Comparison of ENCODE assay signal across 1 cellular context in the genomic region with DNA sequence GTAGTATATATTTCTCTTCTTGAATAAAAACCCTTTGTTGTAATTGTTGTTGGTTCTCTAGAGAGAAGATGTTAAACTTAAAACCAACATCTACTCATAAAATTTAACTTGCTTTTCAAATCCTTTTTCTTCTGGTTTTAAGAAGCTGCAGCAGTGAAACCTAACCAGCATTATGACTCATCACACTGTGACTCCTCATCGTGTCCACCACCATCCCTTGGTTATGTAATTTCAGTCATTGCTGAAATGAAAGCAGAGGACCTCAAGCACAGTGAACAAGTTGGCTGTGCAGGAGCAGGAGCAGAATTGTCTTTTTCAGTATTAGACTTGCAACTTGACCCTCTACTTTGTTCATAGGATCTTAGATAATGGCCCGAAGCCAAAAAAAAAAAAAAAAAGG.
TF ChIP-seq lines count a peak whose summit lies in the region.

No MANE protein-coding gene starts in this region.

TF ChIP-seq in GM12878, 131 proteins besides CTCF, POLR2A, EP300 and RAD21 (continued from another document and continues in another):
- TF ChIP-seq NR2C1 (IDR thresholded peaks at IDR 0.05) (no peak), YY1 (IDR thresholded peaks at IDR 0.05; ENCODE audit: low read depth, low read length) (no peak), CBFB (IDR thresholded peaks at IDR 0.05; ENCODE audit: low read depth) (no peak), HDAC2 (IDR thresholded peaks at IDR 0.05) (no peak), CHD2 (IDR thresholded peaks at IDR 0.05; ENCODE audit: borderline replicate concordance, low read depth, low read length) (no peak), ZSCAN29 (IDR thresholded peaks at IDR 0.05) (no peak), NFYA (IDR thresholded peaks at IDR 0.05; ENCODE audit: borderline replicate concordance, low read depth, low read length) (no peak), PML (IDR thresholded peaks at IDR 0.05; ENCODE audit: low read length) (no peak), GATAD2B (conservative IDR thresholded peaks at IDR 0.05; ENCODE audit: low read depth) (no peak), NRF1 (conservative IDR thresholded peaks at IDR 0.05; ENCODE audit: low read depth, low read length) (no peak), FOXK2 (IDR thresholded peaks at IDR 0.05) (no peak), TAF1 (IDR thresholded peaks at IDR 0.05; ENCODE audit: borderline replicate concordance, low read depth, low read length) (no peak), SIN3A (IDR thresholded peaks at IDR 0.05; ENCODE audit: low read depth, low read length) (no peak), RCOR1 (conservative IDR thresholded peaks at IDR 0.05; ENCODE audit: low read depth, low read length) (no peak), RUNX3 (IDR thresholded peaks at IDR 0.05; ENCODE audit: low read length) (peak; percentile 89), ZNF274 (IDR thresholded peaks at IDR 0.05; ENCODE audit: insufficient read depth, insufficient read length) (no peak), EZH2 (IDR thresholded peaks at IDR 0.05; ENCODE audit: borderline replicate concordance, control insufficient read depth, low read depth, low read length) (no peak), MTA3 (IDR thresholded peaks at IDR 0.05; ENCODE audit: borderline replicate concordance, low read length) (no peak), RFX5 (IDR thresholded peaks at IDR 0.05; ENCODE audit: low read depth, low read length) (no peak), BHLHE40 (IDR thresholded peaks at IDR 0.05; ENCODE audit: borderline replicate concordance in 1 of 2, low read depth in 2 of 2, low read length in 1 of 2) (no peak), SRF (IDR thresholded peaks at IDR 0.05; ENCODE audit: low read depth in 2 of 2, low read length in 2 of 2) (0 out of 4 replicates have a peak, but pooled peaks of 1 of the 2 experiments have one; percentile 18), PAX8 (IDR thresholded peaks at IDR 0.05) (no peak), FOS (IDR thresholded peaks at IDR 0.05; ENCODE audit: borderline replicate concordance, extremely low read depth, insufficient read length) (no peak), ATF7 (IDR thresholded peaks at IDR 0.05; ENCODE audit: low read depth) (no peak), YBX1 (IDR thresholded peaks at IDR 0.05) (no peak), EED (IDR thresholded peaks at IDR 0.05; ENCODE audit: low read depth) (peak; percentile 57; the same call in 1 of the 2 replicates), SMAD1 (IDR thresholded peaks at IDR 0.05; ENCODE audit: low read depth, partially characterized antibody) (no peak), SMARCA5 (IDR thresholded peaks at IDR 0.05) (no peak), NBN (IDR thresholded peaks at IDR 0.05) (no peak), ZNF24 (IDR thresholded peaks at IDR 0.05) (no peak), NR2C2 (IDR thresholded peaks at IDR 0.05; ENCODE audit: borderline replicate concordance, control insufficient read depth, insufficient read length, low read depth) (no peak), CBX3 (IDR thresholded peaks at IDR 0.05; ENCODE audit: borderline replicate concordance, low read depth) (no peak), MYB (IDR thresholded peaks at IDR 0.05; ENCODE audit: borderline replicate concordance, low read depth, low read length) (no peak), TCF12 (IDR thresholded peaks at IDR 0.05; ENCODE audit: low read depth, low read length) (no peak), RAD51 (IDR thresholded peaks at IDR 0.05) (no peak), TCF3 (IDR thresholded peaks at IDR 0.05; ENCODE audit: borderline replicate concordance, insufficient read depth, low read depth, low read length) (no peak), MTA2 (IDR thresholded peaks at IDR 0.05; ENCODE audit: low read depth) (no peak), SPI1 (IDR thresholded peaks at IDR 0.05; ENCODE audit: borderline replicate concordance, insufficient read depth, low read depth, low read length) (no peak), TBL1XR1 (IDR thresholded peaks at IDR 0.05; ENCODE audit: low read depth, low read length) (no peak)
- TF ChIP-seq, protein P1, sequence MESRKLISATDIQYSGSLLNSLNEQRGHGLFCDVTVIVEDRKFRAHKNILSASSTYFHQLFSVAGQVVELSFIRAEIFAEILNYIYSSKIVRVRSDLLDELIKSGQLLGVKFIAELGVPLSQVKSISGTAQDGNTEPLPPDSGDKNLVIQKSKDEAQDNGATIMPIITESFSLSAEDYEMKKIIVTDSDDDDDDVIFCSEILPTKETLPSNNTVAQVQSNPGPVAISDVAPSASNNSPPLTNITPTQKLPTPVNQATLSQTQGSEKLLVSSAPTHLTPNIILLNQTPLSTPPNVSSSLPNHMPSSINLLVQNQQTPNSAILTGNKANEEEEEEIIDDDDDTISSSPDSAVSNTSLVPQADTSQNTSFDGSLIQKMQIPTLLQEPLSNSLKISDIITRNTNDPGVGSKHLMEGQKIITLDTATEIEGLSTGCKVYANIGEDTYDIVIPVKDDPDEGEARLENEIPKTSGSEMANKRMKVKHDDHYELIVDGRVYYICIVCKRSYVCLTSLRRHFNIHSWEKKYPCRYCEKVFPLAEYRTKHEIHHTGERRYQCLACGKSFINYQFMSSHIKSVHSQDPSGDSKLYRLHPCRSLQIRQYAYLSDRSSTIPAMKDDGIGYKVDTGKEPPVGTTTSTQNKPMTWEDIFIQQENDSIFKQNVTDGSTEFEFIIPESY (IDR thresholded peaks at IDR 0.05): no peak
- TF ChIP-seq, protein P2, sequence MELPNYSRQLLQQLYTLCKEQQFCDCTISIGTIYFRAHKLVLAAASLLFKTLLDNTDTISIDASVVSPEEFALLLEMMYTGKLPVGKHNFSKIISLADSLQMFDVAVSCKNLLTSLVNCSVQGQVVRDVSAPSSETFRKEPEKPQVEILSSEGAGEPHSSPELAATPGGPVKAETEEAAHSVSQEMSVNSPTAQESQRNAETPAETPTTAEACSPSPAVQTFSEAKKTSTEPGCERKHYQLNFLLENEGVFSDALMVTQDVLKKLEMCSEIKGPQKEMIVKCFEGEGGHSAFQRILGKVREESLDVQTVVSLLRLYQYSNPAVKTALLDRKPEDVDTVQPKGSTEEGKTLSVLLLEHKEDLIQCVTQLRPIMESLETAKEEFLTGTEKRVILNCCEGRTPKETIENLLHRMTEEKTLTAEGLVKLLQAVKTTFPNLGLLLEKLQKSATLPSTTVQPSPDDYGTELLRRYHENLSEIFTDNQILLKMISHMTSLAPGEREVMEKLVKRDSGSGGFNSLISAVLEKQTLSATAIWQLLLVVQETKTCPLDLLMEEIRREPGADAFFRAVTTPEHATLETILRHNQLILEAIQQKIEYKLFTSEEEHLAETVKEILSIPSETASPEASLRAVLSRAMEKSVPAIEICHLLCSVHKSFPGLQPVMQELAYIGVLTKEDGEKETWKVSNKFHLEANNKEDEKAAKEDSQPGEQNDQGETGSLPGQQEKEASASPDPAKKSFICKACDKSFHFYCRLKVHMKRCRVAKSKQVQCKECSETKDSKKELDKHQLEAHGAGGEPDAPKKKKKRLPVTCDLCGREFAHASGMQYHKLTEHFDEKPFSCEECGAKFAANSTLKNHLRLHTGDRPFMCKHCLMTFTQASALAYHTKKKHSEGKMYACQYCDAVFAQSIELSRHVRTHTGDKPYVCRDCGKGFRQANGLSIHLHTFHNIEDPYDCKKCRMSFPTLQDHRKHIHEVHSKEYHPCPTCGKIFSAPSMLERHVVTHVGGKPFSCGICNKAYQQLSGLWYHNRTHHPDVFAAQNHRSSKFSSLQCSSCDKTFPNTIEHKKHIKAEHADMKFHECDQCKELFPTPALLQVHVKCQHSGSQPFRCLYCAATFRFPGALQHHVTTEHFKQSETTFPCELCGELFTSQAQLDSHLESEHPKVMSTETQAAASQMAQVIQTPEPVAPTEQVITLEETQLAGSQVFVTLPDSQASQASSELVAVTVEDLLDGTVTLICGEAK (IDR thresholded peaks at IDR 0.05; ENCODE audit: borderline replicate concordance): no peak
- TF ChIP-seq, protein P3, sequence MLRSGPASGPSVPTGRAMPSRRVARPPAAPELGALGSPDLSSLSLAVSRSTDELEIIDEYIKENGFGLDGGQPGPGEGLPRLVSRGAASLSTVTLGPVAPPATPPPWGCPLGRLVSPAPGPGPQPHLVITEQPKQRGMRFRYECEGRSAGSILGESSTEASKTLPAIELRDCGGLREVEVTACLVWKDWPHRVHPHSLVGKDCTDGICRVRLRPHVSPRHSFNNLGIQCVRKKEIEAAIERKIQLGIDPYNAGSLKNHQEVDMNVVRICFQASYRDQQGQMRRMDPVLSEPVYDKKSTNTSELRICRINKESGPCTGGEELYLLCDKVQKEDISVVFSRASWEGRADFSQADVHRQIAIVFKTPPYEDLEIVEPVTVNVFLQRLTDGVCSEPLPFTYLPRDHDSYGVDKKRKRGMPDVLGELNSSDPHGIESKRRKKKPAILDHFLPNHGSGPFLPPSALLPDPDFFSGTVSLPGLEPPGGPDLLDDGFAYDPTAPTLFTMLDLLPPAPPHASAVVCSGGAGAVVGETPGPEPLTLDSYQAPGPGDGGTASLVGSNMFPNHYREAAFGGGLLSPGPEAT (IDR thresholded peaks at IDR 0.05; ENCODE audit: low read depth): no peak
- TF ChIP-seq, protein P4, sequence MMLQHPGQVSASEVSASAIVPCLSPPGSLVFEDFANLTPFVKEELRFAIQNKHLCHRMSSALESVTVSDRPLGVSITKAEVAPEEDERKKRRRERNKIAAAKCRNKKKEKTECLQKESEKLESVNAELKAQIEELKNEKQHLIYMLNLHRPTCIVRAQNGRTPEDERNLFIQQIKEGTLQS (IDR thresholded peaks at IDR 0.05; ENCODE audit: borderline replicate concordance, extremely low read depth, low read depth, low read length): no peak
- TF ChIP-seq, protein P5, sequence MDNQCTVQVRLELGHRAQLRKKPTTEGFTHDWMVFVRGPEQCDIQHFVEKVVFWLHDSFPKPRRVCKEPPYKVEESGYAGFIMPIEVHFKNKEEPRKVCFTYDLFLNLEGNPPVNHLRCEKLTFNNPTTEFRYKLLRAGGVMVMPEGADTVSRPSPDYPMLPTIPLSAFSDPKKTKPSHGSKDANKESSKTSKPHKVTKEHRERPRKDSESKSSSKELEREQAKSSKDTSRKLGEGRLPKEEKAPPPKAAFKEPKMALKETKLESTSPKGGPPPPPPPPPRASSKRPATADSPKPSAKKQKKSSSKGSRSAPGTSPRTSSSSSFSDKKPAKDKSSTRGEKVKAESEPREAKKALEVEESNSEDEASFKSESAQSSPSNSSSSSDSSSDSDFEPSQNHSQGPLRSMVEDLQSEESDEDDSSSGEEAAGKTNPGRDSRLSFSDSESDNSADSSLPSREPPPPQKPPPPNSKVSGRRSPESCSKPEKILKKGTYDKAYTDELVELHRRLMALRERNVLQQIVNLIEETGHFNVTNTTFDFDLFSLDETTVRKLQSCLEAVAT (IDR thresholded peaks at IDR 0.05): no peak
- TF ChIP-seq, protein P6, sequence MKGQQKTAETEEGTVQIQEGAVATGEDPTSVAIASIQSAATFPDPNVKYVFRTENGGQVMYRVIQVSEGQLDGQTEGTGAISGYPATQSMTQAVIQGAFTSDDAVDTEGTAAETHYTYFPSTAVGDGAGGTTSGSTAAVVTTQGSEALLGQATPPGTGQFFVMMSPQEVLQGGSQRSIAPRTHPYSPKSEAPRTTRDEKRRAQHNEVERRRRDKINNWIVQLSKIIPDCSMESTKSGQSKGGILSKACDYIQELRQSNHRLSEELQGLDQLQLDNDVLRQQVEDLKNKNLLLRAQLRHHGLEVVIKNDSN (IDR thresholded peaks at IDR 0.05; ENCODE audit: borderline replicate concordance, extremely low read length, insufficient read depth, low read depth, low read length): no peak
- TF ChIP-seq, protein P7, sequence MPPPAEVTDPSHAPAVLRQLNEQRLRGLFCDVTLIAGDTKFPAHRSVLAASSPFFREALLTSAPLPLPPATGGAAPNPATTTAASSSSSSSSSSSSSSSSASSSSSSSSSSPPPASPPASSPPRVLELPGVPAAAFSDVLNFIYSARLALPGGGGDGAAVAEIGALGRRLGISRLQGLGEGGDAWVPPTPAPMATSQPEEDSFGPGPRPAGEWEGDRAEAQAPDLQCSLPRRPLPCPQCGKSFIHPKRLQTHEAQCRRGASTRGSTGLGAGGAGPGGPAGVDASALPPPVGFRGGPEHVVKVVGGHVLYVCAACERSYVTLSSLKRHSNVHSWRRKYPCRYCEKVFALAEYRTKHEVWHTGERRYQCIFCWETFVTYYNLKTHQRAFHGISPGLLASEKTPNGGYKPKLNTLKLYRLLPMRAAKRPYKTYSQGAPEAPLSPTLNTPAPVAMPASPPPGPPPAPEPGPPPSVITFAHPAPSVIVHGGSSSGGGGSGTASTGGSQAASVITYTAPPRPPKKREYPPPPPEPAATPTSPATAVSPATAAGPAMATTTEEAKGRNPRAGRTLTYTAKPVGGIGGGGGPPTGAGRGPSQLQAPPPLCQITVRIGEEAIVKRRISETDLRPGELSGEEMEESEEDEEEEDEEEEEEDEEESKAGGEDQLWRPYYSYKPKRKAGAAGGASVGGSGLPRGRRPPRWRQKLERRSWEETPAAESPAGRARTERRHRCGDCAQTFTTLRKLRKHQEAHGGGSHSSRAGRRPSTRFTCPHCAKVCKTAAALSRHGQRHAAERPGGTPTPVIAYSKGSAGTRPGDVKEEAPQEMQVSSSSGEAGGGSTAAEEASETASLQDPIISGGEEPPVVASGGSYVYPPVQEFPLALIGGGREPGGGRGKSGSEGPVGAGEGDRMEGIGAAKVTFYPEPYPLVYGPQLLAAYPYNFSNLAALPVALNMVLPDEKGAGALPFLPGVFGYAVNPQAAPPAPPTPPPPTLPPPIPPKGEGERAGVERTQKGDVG (CRISPR knock-in tag; IDR thresholded peaks at IDR 0.05): no peak
- TF ChIP-seq, protein P8, sequence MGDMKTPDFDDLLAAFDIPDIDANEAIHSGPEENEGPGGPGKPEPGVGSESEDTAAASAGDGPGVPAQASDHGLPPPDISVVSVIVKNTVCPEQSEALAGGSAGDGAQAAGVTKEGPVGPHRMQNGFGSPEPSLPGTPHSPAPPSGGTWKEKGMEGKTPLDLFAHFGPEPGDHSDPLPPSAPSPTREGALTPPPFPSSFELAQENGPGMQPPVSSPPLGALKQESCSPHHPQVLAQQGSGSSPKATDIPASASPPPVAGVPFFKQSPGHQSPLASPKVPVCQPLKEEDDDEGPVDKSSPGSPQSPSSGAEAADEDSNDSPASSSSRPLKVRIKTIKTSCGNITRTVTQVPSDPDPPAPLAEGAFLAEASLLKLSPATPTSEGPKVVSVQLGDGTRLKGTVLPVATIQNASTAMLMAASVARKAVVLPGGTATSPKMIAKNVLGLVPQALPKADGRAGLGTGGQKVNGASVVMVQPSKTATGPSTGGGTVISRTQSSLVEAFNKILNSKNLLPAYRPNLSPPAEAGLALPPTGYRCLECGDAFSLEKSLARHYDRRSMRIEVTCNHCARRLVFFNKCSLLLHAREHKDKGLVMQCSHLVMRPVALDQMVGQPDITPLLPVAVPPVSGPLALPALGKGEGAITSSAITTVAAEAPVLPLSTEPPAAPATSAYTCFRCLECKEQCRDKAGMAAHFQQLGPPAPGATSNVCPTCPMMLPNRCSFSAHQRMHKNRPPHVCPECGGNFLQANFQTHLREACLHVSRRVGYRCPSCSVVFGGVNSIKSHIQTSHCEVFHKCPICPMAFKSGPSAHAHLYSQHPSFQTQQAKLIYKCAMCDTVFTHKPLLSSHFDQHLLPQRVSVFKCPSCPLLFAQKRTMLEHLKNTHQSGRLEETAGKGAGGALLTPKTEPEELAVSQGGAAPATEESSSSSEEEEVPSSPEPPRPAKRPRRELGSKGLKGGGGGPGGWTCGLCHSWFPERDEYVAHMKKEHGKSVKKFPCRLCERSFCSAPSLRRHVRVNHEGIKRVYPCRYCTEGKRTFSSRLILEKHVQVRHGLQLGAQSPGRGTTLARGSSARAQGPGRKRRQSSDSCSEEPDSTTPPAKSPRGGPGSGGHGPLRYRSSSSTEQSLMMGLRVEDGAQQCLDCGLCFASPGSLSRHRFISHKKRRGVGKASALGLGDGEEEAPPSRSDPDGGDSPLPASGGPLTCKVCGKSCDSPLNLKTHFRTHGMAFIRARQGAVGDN (IDR thresholded peaks at IDR 0.05): no peak
